ENCODE assay signal across 15 cellular contexts in the genomic region with DNA sequence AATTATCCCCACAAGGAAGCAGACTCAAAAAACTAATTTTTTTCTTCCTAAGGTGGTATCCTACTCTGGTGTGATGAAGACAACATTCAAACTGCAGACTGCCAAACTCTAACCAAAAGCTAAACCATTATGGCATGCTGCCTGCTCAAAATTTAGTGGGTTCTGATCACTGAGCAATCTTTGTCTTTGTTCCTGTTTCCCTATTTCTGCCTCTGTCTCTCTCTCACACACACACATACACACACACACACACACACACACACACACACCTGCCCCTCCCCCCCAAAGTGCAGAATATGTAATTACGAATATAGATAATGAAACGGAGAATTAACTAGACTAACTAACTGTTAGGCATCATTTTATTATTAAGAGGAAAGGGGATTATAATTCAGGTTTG.
"Had no signal": no experiment of that assay in that cellular context is flagged by ENCODE, and none has a peak within 500 bp of the region (broad histone marks: within the 10 kb centered on the region; RNA-seq: fewer than 3 reads in every experiment).

No MANE protein-coding gene starts in this region.

- H3K4me3 ChIP-seq: body of pancreas, prostate gland, right lobe of liver, suprapubic skin had no signal

- H3K36me3 ChIP-seq: prostate gland, right lobe of liver, suprapubic skin had no signal

- H3K27ac ChIP-seq: body of pancreas, prostate gland, right lobe of liver, suprapubic skin had no signal

- H3K4me1 Mint-ChIP-seq: activated CD8-positive, alpha-beta memory T cell treated with anti-CD3 and anti-CD28 coated beads, Interleukin-2, amount 10 ng/mL, durations not matched to agents 7 days and 5 days; activated naive CD4-positive, alpha-beta T cell treated with anti-CD3 and anti-CD28 coated beads, Interleukin-2, amount 50 U/mL, for 24 hours; central memory CD8-positive, alpha-beta T cell; nephron had no signal

- H3K27me3 ChIP-seq: body of pancreas, right lobe of liver, suprapubic skin had no signal

- H3K9me3 Mint-ChIP-seq: activated naive CD4-positive, alpha-beta T cell treated with anti-CD3 and anti-CD28 coated beads, Interleukin-2, amount 50 U/mL, for 24 hours; nephron had no signal

- H3K36me3 Mint-ChIP-seq: activated CD8-positive, alpha-beta memory T cell treated with anti-CD3 and anti-CD28 coated beads, Interleukin-2, amount 10 ng/mL, durations not matched to agents 7 days and 5 days; activated naive CD4-positive, alpha-beta T cell treated with anti-CD3 and anti-CD28 coated beads, Interleukin-2, amount 50 U/mL, for 24 hours had no signal

- H3K4me1 ChIP-seq: body of pancreas, prostate gland, right lobe of liver, suprapubic skin had no signal

- DNase-seq: activated CD4-positive, alpha-beta T cell treated with anti-CD3 and anti-CD28 coated beads, Interleukin-2, amount 50 U/mL, for 48 hours; activated CD8-positive, alpha-beta memory T cell treated with anti-CD3 and anti-CD28 coated beads, Interleukin-2, amount 10 ng/mL, durations not matched to agents 7 days and 5 days; activated effector memory CD4-positive, alpha-beta T cell treated with Interleukin-2 at 50 U/mL for 16 hours; activated T-cell treated with anti-CD3 and anti-CD28 coated beads, Interleukin-2, amount 50 U/mL, for 24 hours; body of pancreas; effector memory CD4-positive, alpha-beta T cell; mesendoderm; right lobe of liver; stimulated activated naive CD4-positive, alpha-beta T cell had no signal

- H3K27ac Mint-ChIP-seq: activated CD8-positive, alpha-beta memory T cell treated with anti-CD3 and anti-CD28 coated beads, Interleukin-2, amount 10 ng/mL, durations not matched to agents 7 days and 5 days; activated naive CD4-positive, alpha-beta T cell treated with anti-CD3 and anti-CD28 coated beads, Interleukin-2, amount 50 U/mL, for 24 hours; activated T-cell treated with anti-CD3 and anti-CD28 coated beads, Interleukin-2, amount 50 U/mL, for 24 hours; nephron had no signal

- ATAC-seq: activated CD4-positive, CD25-positive, alpha-beta regulatory T cell treated with anti-CD3 and anti-CD28 coated beads, Interleukin-2, amount 50 U/mL, for 24 hours; activated CD8-positive, alpha-beta memory T cell treated with anti-CD3 and anti-CD28 coated beads, Interleukin-2, amount 10 ng/mL, durations not matched to agents 7 days and 5 days; body of pancreas; right lobe of liver had no signal

- H3K4me3 Mint-ChIP-seq: activated CD8-positive, alpha-beta memory T cell treated with anti-CD3 and anti-CD28 coated beads, Interleukin-2, amount 10 ng/mL, durations not matched to agents 7 days and 5 days; activated naive CD4-positive, alpha-beta T cell treated with anti-CD3 and anti-CD28 coated beads, Interleukin-2, amount 50 U/mL, for 24 hours; activated T-cell treated with anti-CD3 and anti-CD28 coated beads, Interleukin-2, amount 50 U/mL, for 24 hours; central memory CD8-positive, alpha-beta T cell; nephron had no signal

- H3K27me3 Mint-ChIP-seq: activated CD8-positive, alpha-beta memory T cell treated with anti-CD3 and anti-CD28 coated beads, Interleukin-2, amount 10 ng/mL, durations not matched to agents 7 days and 5 days; activated naive CD4-positive, alpha-beta T cell treated with anti-CD3 and anti-CD28 coated beads, Interleukin-2, amount 50 U/mL, for 24 hours; activated T-cell treated with anti-CD3 and anti-CD28 coated beads, Interleukin-2, amount 50 U/mL, for 24 hours; central memory CD8-positive, alpha-beta T cell had no signal

- H3K9me3 ChIP-seq: body of pancreas, prostate gland, right lobe of liver, suprapubic skin had no signal
